21 cellular contexts compared by ENCODE assay signal in genomic region chr5:149940941-149941644, GRCh38. TPM values are rescaled to one million over a fixed set of nuclear protein-coding genes. Genes with fewer than 3 reads are reported as not detected.
A peak's percentile ranks its signal among the peaks of the same experiment; 100 is the strongest.
DNase-seq lines count a peak whose midpoint lies in the region; ATAC-seq and TF ChIP-seq lines count a peak whose summit lies in the region.
"Had no signal": no experiment of that assay in that cellular context is flagged by ENCODE, and none has a peak within 500 bp of the region (broad histone marks: within the 10 kb centered on the region; RNA-seq: fewer than 3 reads in every experiment).

No MANE protein-coding gene starts in this region.

- intact Hi-C loops in transverse colon (cut with DNase I; ENCODE audit: low total_unique reads) (no loop called here), posterior vena cava (cut with DNase I) (no loop called here)

- H3K9me3 ChIP-seq in hepatocyte (ENCODE audit: low read depth) (no peaks in the 10 kb centered on the region), transverse colon (no peaks in the 10 kb centered on the region)
- H3K9me3 ChIP-seq: BLaER1 treated with 17β-estradiol and CSF1 and Interleukin-3, amounts not matched to agents 10 nM and 100 nM; lower lobe of right lung; SJCRH30 had no signal

- H3K79me2 ChIP-seq in hepatocyte: no peaks in the 10 kb centered on the region

- no peak overlapping the region for H3K4me2 ChIP-seq in hepatocyte
- H3K4me2 ChIP-seq: BLaER1 treated with 17β-estradiol and CSF1 and Interleukin-3, amounts not matched to agents 10 nM and 100 nM had no signal

- 77% methylated on average over 5 of the region's 5 CpGs for WGBS in hepatocyte (ENCODE audit: low lambda C conversion rate, missing lambda C conversion rate)
- 80 to 85% methylated on average over 3 to 5 of the region's 5 CpGs for WGBS in transverse colon (ENCODE audit: low coverage in 1 of 2), 2 donors

- in situ Hi-C loops in transverse colon (cut with MboI; ENCODE audit: low pct_ligation_motif_present in 1 of 4, low pct_unique_long_range_greater_than_20kb in 1 of 4, low sequenced_read_pairs in 3 of 4): no loop called here

- peak overlapping the region; percentile 95 for H3K27ac ChIP-seq in hepatocyte
- peak overlapping the region; percentile 27 to 58 (median 49) for H3K27ac ChIP-seq in transverse colon
- H3K27ac ChIP-seq: BLaER1 treated with 17β-estradiol and CSF1 and Interleukin-3, amounts not matched to agents 10 nM and 100 nM; lower lobe of right lung; SJCRH30 had no signal

- TF ChIP-seq EP300 in transverse colon (IDR thresholded peaks at IDR 0.05; ENCODE audit: low read depth): no peak

- TF ChIP-seq CTCF in hepatocyte (IDR thresholded peaks at IDR 0.05; ENCODE audit: poor library complexity): no peak
- no peak for TF ChIP-seq CTCF in transverse colon (IDR thresholded peaks at IDR 0.05)

- H3K4me3 ChIP-seq in hepatocyte: no peak overlapping the region
- H3K4me3 ChIP-seq in transverse colon: no peak overlapping the region
- H3K4me3 ChIP-seq: BLaER1 treated with 17β-estradiol and CSF1 and Interleukin-3, amounts not matched to agents 10 nM and 100 nM; lower lobe of right lung; SJCRH30 had no signal

- H3K36me3 ChIP-seq in hepatocyte (replicated peaks; ENCODE audit: insufficient read depth, low read depth) (no peaks in the 10 kb centered on the region), transverse colon (no peaks in the 10 kb centered on the region)
- H3K36me3 ChIP-seq: BLaER1 treated with 17β-estradiol and CSF1 and Interleukin-3, amounts not matched to agents 10 nM and 100 nM; lower lobe of right lung; SJCRH30 had no signal

- H4K20me1 ChIP-seq in hepatocyte (ENCODE audit: insufficient read depth, poor library complexity, severe bottlenecking): no peaks in the 10 kb centered on the region
- H4K20me1 ChIP-seq: BLaER1 treated with 17β-estradiol and CSF1 and Interleukin-3, amounts not matched to agents 10 nM and 100 nM had no signal

- no peak for ATAC-seq in HG02870 (IDR thresholded peaks at IDR 0.05; ENCODE audit: unreplicated experiment)
- no peak for ATAC-seq in GM18870 (IDR thresholded peaks at IDR 0.05; ENCODE audit: unreplicated experiment)
- ATAC-seq: effector memory CD8-positive, alpha-beta T cell; lower lobe of right lung had no signal

- H2AFZ ChIP-seq in hepatocyte: no peak overlapping the region

- H3K27me3 ChIP-seq in hepatocyte (no peaks in the 10 kb centered on the region), transverse colon (no peaks in the 10 kb centered on the region)
- H3K27me3 ChIP-seq: BLaER1 treated with 17β-estradiol and CSF1 and Interleukin-3, amounts not matched to agents 10 nM and 100 nM; SJCRH30 had no signal

- H3K4me1 ChIP-seq in hepatocyte (ENCODE audit: insufficient read depth) (peaks cover 80% of the 10 kb centered on the region), transverse colon (peaks cover 14 to 74% (median 57%) of the 10 kb centered on the region in 4 donors)

- DNase-seq in NCI-H146 (lab: John Stamatoyannopoulos, UW): peak; percentile 16
- no peak for DNase-seq in NCI-H146 treated with DMSO at 0.1 percent for 48 hours (lab: John Stamatoyannopoulos, UW; ENCODE audit: unreplicated experiment)
- DNase-seq in RPMI7951 (ENCODE audit: low read depth): peak; percentile 35
- DNase-seq in hepatocyte (ENCODE audit: low spot score): no peak
- no peak for DNase-seq in transverse colon
- DNase-seq in posterior vena cava (ENCODE audit: low spot score): no peak
- DNase-seq: activated CD4-positive, CD25-positive, alpha-beta regulatory T cell treated with anti-CD3 and anti-CD28 coated beads, Interleukin-2, amount 50 U/mL, for 72 hours; activated gamma-delta T cell treated with Interleukin-2 at 50 U/mL for 16 hours; amygdala; effector memory CD8-positive, alpha-beta T cell; head of caudate nucleus; immature natural killer cell; lower lobe of right lung; naive B cell; NCI-H187; posterior cingulate gyrus; SJCRH30; stimulated activated CD8-positive, alpha-beta memory T cell treated with anti-CD3 and anti-CD28 coated beads, Interleukin-4, amount 100 ng/mL, for 48 hours had no signal

- H3K9me2 ChIP-seq in hepatocyte (replicated peaks; ENCODE audit: insufficient read depth): no peaks in the 10 kb centered on the region

- TF ChIP-seq POLR2A in transverse colon (IDR thresholded peaks at IDR 0.05): no peak

RNA-seq across cellular contexts. Expression of gene PDE6A, which starts 3.5 kb away (rescaled TPM):
- 0.10 and 0.12 TPM in 2 replicates for total RNA-seq in RPMI7951 (2014; rRNA removed; shearing (Covaris generic))
- total RNA-seq in hepatocyte: 3.6 and 4.6 TPM in 2 replicates
- 3.7 and 3.9 TPM in 2 replicates for polyA plus RNA-seq in hepatocyte
- total RNA-seq in transverse colon: 1 to 10 TPM; 1.2 to 6.5 (median 3.5) TPM
- total RNA-seq in posterior vena cava: not detected
- total RNA-seq: lower lobe of right lung had no signal
- polyA plus RNA-seq: immature natural killer cell had no signal

RNA-seq across cellular contexts. Expression of gene SLC26A2, which starts 19.5 kb away (rescaled TPM):
- 12.5 and 13.6 TPM in 2 replicates for total RNA-seq in RPMI7951 (2014; rRNA removed; shearing (Covaris generic))
- total RNA-seq in hepatocyte (160 TPM in 2 replicates), transverse colon (1,000 to 10,000 TPM in 2 of 4 donors, 100 to 1,000 TPM in 2; 233 to 1,489 (median 1,023) TPM), posterior vena cava (10 to 100 TPM; 11.3 to 13.2 TPM)
- polyA plus RNA-seq in hepatocyte: 33.7 and 45.7 TPM in 2 replicates

RNA-seq across cellular contexts. Expression of gene TIGD6, which starts 59.4 kb away (rescaled TPM):
- total RNA-seq in RPMI7951 (2014; rRNA removed; shearing (Covaris generic)): 4.4 and 7.0 TPM in 2 replicates
- total RNA-seq in hepatocyte (4.6 and 5.0 TPM in 2 replicates), transverse colon (1 to 10 TPM in 2 of 4 donors, under 1 TPM in 2; 0.20 to 2.5 (median 1.6) TPM), posterior vena cava (1 to 10 TPM; 3.8 to 4.7 TPM)
- polyA plus RNA-seq in hepatocyte: 4.5 and 4.6 TPM in 2 replicates

RNA-seq across cellular contexts. Expression of gene HMGXB3, which starts 59.4 kb away (rescaled TPM):
- 28.1 and 28.4 TPM in 2 replicates for total RNA-seq in RPMI7951 (2014; rRNA removed; shearing (Covaris generic))
- total RNA-seq in hepatocyte: 32.8 and 47.5 TPM in 2 replicates
- 23.4 and 24.6 TPM in 2 replicates for polyA plus RNA-seq in hepatocyte
- total RNA-seq in transverse colon: 10 to 100 TPM; 29.9 to 93.5 (median 38.1) TPM
- 10 to 100 TPM; 23.7 to 24.2 TPM for total RNA-seq in posterior vena cava

Comparison
In these comparisons a context has a peak if more than half of its experiments do, and no peak if none do; other contexts are left out.
1. DNase-seq: peak in NCI-H146 (single experiment) and RPMI7951 (single experiment); none in NCI-H146 treated with DMSO at 0.1 percent for 48 hours (single experiment), hepatocyte (single experiment), transverse colon (single experiment) and posterior vena cava (single experiment).
2. RNA of gene SLC26A2, which starts 19.5 kb away (total RNA-seq): 233 to 1,489 TPM in transverse colon and 160 TPM in hepatocyte; 11.3 to 13.2 TPM in posterior vena cava and 12.5 to 13.6 TPM in RPMI7951; every median in the first group is over 10 times any median in the second.